ENCODE assay signal across 22 cellular contexts in genomic region chr18:44848931-44849330, GRCh38.
DNase-seq lines count a peak whose midpoint lies in the region; ATAC-seq and TF ChIP-seq lines count a peak whose summit lies in the region.
"Had no signal": no experiment of that assay in that cellular context is flagged by ENCODE, and none has a peak within 500 bp of the region (broad histone marks: within the 10 kb centered on the region; RNA-seq: fewer than 3 reads in every experiment).

No MANE protein-coding gene starts in this region.

- no peak overlapping the region for H3K27ac Mint-ChIP-seq in CD4-positive, alpha-beta T cell
- H3K27ac Mint-ChIP-seq: activated naive CD8-positive, alpha-beta T cell treated with anti-CD3 and anti-CD28 coated beads, Interleukin-2, amount 50 U/mL, for 24 hours; CD8-positive, alpha-beta T cell; endodermal cell; T-helper 2 cell treated with Interferon-gamma antibody and Interleukin-4, amounts not matched to agents 5 μg/mL and 100 μg/mL, for 36 hours had no signal

- no peaks in the 10 kb centered on the region for H3K36me3 Mint-ChIP-seq in CD4-positive, alpha-beta T cell (ENCODE audit: low read depth)
- H3K36me3 Mint-ChIP-seq: CD8-positive, alpha-beta T cell had no signal

- no peak overlapping the region for H3K4me3 ChIP-seq in right atrium auricular region
- H3K4me3 ChIP-seq: lung had no signal

- no peak for TF ChIP-seq POLR2A in erythroblast (IDR thresholded peaks at IDR 0.05; ENCODE audit: low read length)

- DNase-seq in left cardiac atrium (peak; percentile 41), right atrium auricular region (ENCODE audit: low spot score) (no peak), NCI-H2171 (lab: John Stamatoyannopoulos, UW) (peak; percentile 39), cerebellar cortex (ENCODE audit: low spot score) (peak; percentile 70), erythroblast (lab: John Stamatoyannopoulos, UW) (no peak)
- no peak for DNase-seq in CD4-positive, alpha-beta T cell
- DNase-seq: activated CD4-positive, alpha-beta T cell treated with anti-CD3 and anti-CD28 coated beads, Interleukin-2, amount 50 U/mL, for 1 hour; activated CD8-positive, alpha-beta memory T cell treated with anti-CD3 and anti-CD28 coated beads, Interleukin-2, amount 50 U/mL, for 48 hours; activated naive CD8-positive, alpha-beta T cell treated with anti-CD3 and anti-CD28 coated beads, Interleukin-2, amount 50 U/mL, for 24 hours; CD8-positive, alpha-beta T cell; cortex of kidney; endodermal cell; GOT3; Kasumi-1; RPMI8226; stimulated activated CD4-positive, alpha-beta T cell treated with anti-CD3 and anti-CD28 coated beads, Interleukin-2, amount 100 ng/mL, for 48 hours; stimulated activated naive CD4-positive, alpha-beta T cell; WERI-Rb-1 had no signal

- H3K4me3 Mint-ChIP-seq in CD4-positive, alpha-beta T cell: no peak overlapping the region
- H3K4me3 Mint-ChIP-seq: activated naive CD8-positive, alpha-beta T cell treated with anti-CD3 and anti-CD28 coated beads, Interleukin-2, amount 50 U/mL, for 24 hours; CD8-positive, alpha-beta T cell; endodermal cell; T-helper 2 cell treated with Interferon-gamma antibody and Interleukin-4, amounts not matched to agents 5 μg/mL and 100 μg/mL, for 36 hours had no signal

- H3K4me1 ChIP-seq in right atrium auricular region: peaks cover 0 to 29% of the 10 kb centered on the region in 2 donors

- H3K9me3 Mint-ChIP-seq in CD4-positive, alpha-beta T cell: no peaks in the 10 kb centered on the region
- H3K9me3 Mint-ChIP-seq: activated naive CD8-positive, alpha-beta T cell treated with anti-CD3 and anti-CD28 coated beads, Interleukin-2, amount 50 U/mL, for 24 hours; CD8-positive, alpha-beta T cell; endodermal cell; T-helper 2 cell treated with Interferon-gamma antibody and Interleukin-4, amounts not matched to agents 5 μg/mL and 100 μg/mL, for 36 hours had no signal

- CTCF ChIA-PET in CD4-positive, alpha-beta T cell (lab: Charles Lee): no interaction called here

- no peak overlapping the region for H3K27ac ChIP-seq in right atrium auricular region
- no peak overlapping the region for H3K27ac ChIP-seq in CD4-positive, alpha-beta T cell (ENCODE audit: low read depth, low read length)
- H3K27ac ChIP-seq: WERI-Rb-1 had no signal

- ATAC-seq in left cardiac atrium (no peak), HG03439 (IDR thresholded peaks at IDR 0.05; ENCODE audit: unreplicated experiment) (no peak), GM18498 (IDR thresholded peaks at IDR 0.05; ENCODE audit: unreplicated experiment) (no peak)
- ATAC-seq in CD4-positive, alpha-beta T cell (ENCODE audit: poor library complexity): no peak
- ATAC-seq: activated naive CD8-positive, alpha-beta T cell treated with anti-CD3 and anti-CD28 coated beads, Interleukin-2, amount 50 U/mL, for 24 hours; CD8-positive, alpha-beta T cell had no signal

- no peaks in the 10 kb centered on the region for H3K4me1 Mint-ChIP-seq in CD4-positive, alpha-beta T cell (ENCODE audit: low read depth)

- no peaks in the 10 kb centered on the region for H3K9me3 ChIP-seq in right atrium auricular region
- no peaks in the 10 kb centered on the region for H3K9me3 ChIP-seq in CD4-positive, alpha-beta T cell (ENCODE audit: control insufficient read depth, low read length)

- intact Hi-C loops in left cardiac atrium (cut with DNase I): no loop called here
- intact Hi-C loops in CD4-positive, alpha-beta T cell (cut with DNase I, micrococcal nuclease): no loop called here

- H3K36me3 ChIP-seq in right atrium auricular region: no peaks in the 10 kb centered on the region
- H3K36me3 ChIP-seq: WERI-Rb-1 had no signal

- no peaks in the 10 kb centered on the region for H3K27me3 Mint-ChIP-seq in CD4-positive, alpha-beta T cell
- H3K27me3 Mint-ChIP-seq: activated naive CD8-positive, alpha-beta T cell treated with anti-CD3 and anti-CD28 coated beads, Interleukin-2, amount 50 U/mL, for 24 hours had no signal

- POLR2A ChIA-PET in CD4-positive, alpha-beta T cell (lab: Charles Lee): no interaction called here

- no peak for TF ChIP-seq CTCF in right atrium auricular region (IDR thresholded peaks at IDR 0.05)
- no peak for TF ChIP-seq CTCF in CD4-positive, alpha-beta T cell (IDR thresholded peaks at IDR 0.05)

- H3K27me3 ChIP-seq in right atrium auricular region: no peaks in the 10 kb centered on the region
- H3K27me3 ChIP-seq in CD4-positive, alpha-beta T cell (ENCODE audit: control insufficient read depth, insufficient read depth, low read length): no peaks in the 10 kb centered on the region

Comparison
In these comparisons a context has a peak if more than half of its experiments do, and no peak if none do; other contexts are left out.
1. DNase-seq: peak in left cardiac atrium (single experiment), NCI-H2171 (single experiment) and cerebellar cortex (single experiment); none in right atrium auricular region (single experiment), erythroblast (0 of 2) and CD4-positive, alpha-beta T cell (0 of 10).